Comparison of ENCODE assay signal across 8 cellular contexts in genomic region chr9:130825051-130825651, GRCh38. TPM values are rescaled to one million over a fixed set of nuclear protein-coding genes. Genes with fewer than 3 reads are reported as not detected.
DNase-seq lines count a peak whose midpoint lies in the region; ATAC-seq, FAIRE-seq and TF ChIP-seq lines count a peak whose summit lies in the region.

No MANE protein-coding gene starts in this region.

- intact Hi-C loops in endothelial cell of umbilical vein (cut with micrococcal nuclease), result no loop called here
- intact Hi-C loops in posterior vena cava (cut with DNase I), result no loop called here

- H3K9ac ChIP-seq in endothelial cell of umbilical vein (replicated peaks; ENCODE audit: extremely low read depth, insufficient read depth, low read length) (no peak overlapping the region), neuronal stem cell (ENCODE audit: low read depth, low read length, poor library complexity) (no peak overlapping the region)

- H2AK5ac ChIP-seq in neuronal stem cell (ENCODE audit: low read depth, low read length), result no peak overlapping the region

- H3K27ac ChIP-seq in endothelial cell of umbilical vein (ENCODE audit: insufficient read depth, low read depth, low read length) (no peak overlapping the region), neuronal stem cell (replicated peaks; ENCODE audit: low read length) (peak overlapping the region; percentile 77)

- no CpG with 5 or more reads among the region's 1 CpG for WGBS in neuronal stem cell (ENCODE audit: extremely low coverage in 2 of 2, insufficient read length in 2 of 2, insufficient replicate concordance in 1 of 2), 2 donors

- H3K14ac ChIP-seq in neuronal stem cell (ENCODE audit: low read length), result no peak overlapping the region

- ATAC-seq in GM21529 (IDR thresholded peaks at IDR 0.05; ENCODE audit: unreplicated experiment), result no peak

- H3K4me2 ChIP-seq in endothelial cell of umbilical vein (ENCODE audit: insufficient read depth, low read length) (no peak overlapping the region), neuronal stem cell (ENCODE audit: insufficient read depth, low read length, poor library complexity, severe bottlenecking) (no peak overlapping the region)

- dilution Hi-C loops in endothelial cell of umbilical vein (cut with MboI; ENCODE audit: extremely low pct_ligation_motif_present, low sequenced_read_pairs), result no loop called here

- DNase-seq in DMS114 treated with DMSO at 0.1 percent for 48 hours (lab: John Stamatoyannopoulos, UW; ENCODE audit: unreplicated experiment) (peak; percentile 16), NCI-H524 treated with DMSO at 0.1 percent for 48 hours (lab: John Stamatoyannopoulos, UW) (peak; percentile 86), endothelial cell of umbilical vein (ENCODE audit: low read depth, low spot score) (peak; percentile 59), neuronal stem cell (ENCODE audit: low spot score) (peak; percentile 75), SIG-M5 treated with dmso at 0.1 percent for 504 hours (lab: John Stamatoyannopoulos, UW; ENCODE audit: unreplicated experiment) (no peak), posterior vena cava (ENCODE audit: low spot score) (no peak)
- DNase-seq in stimulated activated CD4-positive, alpha-beta T cell treated with anti-CD3 and anti-CD28 coated beads, Interleukin-4, amount 100 ng/mL, for 4 hours, result no peak

- TF ChIP-seq POLR2A in endothelial cell of umbilical vein (IDR thresholded peaks at IDR 0.05; ENCODE audit: low read depth, low read length), result no peak

- TF ChIP-seq CTCF in endothelial cell of umbilical vein (IDR thresholded peaks at IDR 0.05; ENCODE audit: extremely low read depth in 1 of 2, insufficient read depth in 1 of 2, low read depth in 1 of 2, low read length in 2 of 2), result no peak

- no peak overlapping the region for H2BK5ac ChIP-seq in neuronal stem cell (ENCODE audit: low read length)

- no peak overlapping the region for H3K4ac ChIP-seq in neuronal stem cell (ENCODE audit: low read length)

- no peak overlapping the region for H2BK120ac ChIP-seq in neuronal stem cell (ENCODE audit: low read depth, low read length)

- no peaks in the 10 kb centered on the region for H3K9me3 ChIP-seq in endothelial cell of umbilical vein (replicated peaks; ENCODE audit: control insufficient read depth, insufficient read depth, low read length)
- H3K9me3 ChIP-seq in neuronal stem cell (replicated peaks in 1 of 2; ENCODE audit: control insufficient read depth in 2 of 2, insufficient read depth in 1 of 2, low read depth in 1 of 2, low read length in 2 of 2), result peaks cover 0 to 18% of the 10 kb centered on the region in 2 donors

- POLR2A ChIA-PET in endothelial cell of umbilical vein (lab: Charles Lee), result interaction anchor here (0.5 kb wide), 1 partner anchor 29 kb away, joined by 7 read pairs; no protein-coding TSS in a partner anchor

- H3K27me3 ChIP-seq in endothelial cell of umbilical vein (ENCODE audit: control insufficient read depth in 2 of 2, insufficient read depth in 2 of 2, low read length in 2 of 2) (no peaks in the 10 kb centered on the region), neuronal stem cell (ENCODE audit: control insufficient read depth in 3 of 3, insufficient read depth in 3 of 3, low read depth in 1 of 3, low read length in 3 of 3) (no peaks in the 10 kb centered on the region)

- H3K79me2 ChIP-seq in endothelial cell of umbilical vein (ENCODE audit: control insufficient read depth, insufficient read depth, low read length), result peaks cover 9% of the 10 kb centered on the region

- no peaks in the 10 kb centered on the region for H3K36me3 ChIP-seq in endothelial cell of umbilical vein (ENCODE audit: control insufficient read depth in 2 of 2, extremely low read depth in 1 of 2, insufficient read depth in 2 of 2, low read length in 2 of 2)
- H3K36me3 ChIP-seq in neuronal stem cell (replicated peaks in 1 of 2; ENCODE audit: control insufficient read depth in 2 of 2, insufficient read depth in 2 of 2, low read length in 2 of 2), result no peaks in the 10 kb centered on the region

- H3K9me1 ChIP-seq in endothelial cell of umbilical vein (replicated peaks; ENCODE audit: control insufficient read depth, extremely low read depth, insufficient read depth, low read length), result no peaks in the 10 kb centered on the region

- no peak overlapping the region for H4K8ac ChIP-seq in neuronal stem cell (ENCODE audit: low read depth, low read length)

- H3K79me1 ChIP-seq in neuronal stem cell (ENCODE audit: low read depth, low read length), result peaks cover 1% of the 10 kb centered on the region

- no peak overlapping the region for H2BK15ac ChIP-seq in neuronal stem cell (ENCODE audit: low read length)

- H3K4me3 ChIP-seq in endothelial cell of umbilical vein (replicated peaks in 1 of 3; ENCODE audit: insufficient read depth in 1 of 3, low read depth in 1 of 3, low read length in 3 of 3) (no peak overlapping the region), neuronal stem cell (ENCODE audit: low read length in 2 of 2) (no peak overlapping the region)

- no TSS peak for BruUV-seq in endothelial cell of umbilical vein (replicated peaks; lab: Mats Ljungman, UMichigan)

- H4K91ac ChIP-seq in neuronal stem cell (ENCODE audit: low read depth, low read length, poor library complexity), result no peak overlapping the region

- H4K20me1 ChIP-seq in endothelial cell of umbilical vein (replicated peaks; ENCODE audit: control insufficient read depth, extremely low read depth, insufficient read depth, low read length), result peaks cover 3% of the 10 kb centered on the region

- H3K4me1 ChIP-seq in endothelial cell of umbilical vein (ENCODE audit: control insufficient read depth, extremely low read depth, insufficient read depth, low read length) (peaks cover 5% of the 10 kb centered on the region), neuronal stem cell (ENCODE audit: control insufficient read depth in 2 of 2, insufficient read depth in 1 of 2, low read depth in 1 of 2, low read length in 2 of 2) (peaks cover 18 to 24% of the 10 kb centered on the region in 2 donors)

- CTCF ChIA-PET in endothelial cell of umbilical vein (lab: Charles Lee), result interaction anchor here (1.1 to 2.0 kb wide), 7 partner anchors 8 to 51 kb away, joined by 3 to 8 read pairs (median 3); no protein-coding TSS in a partner anchor

- H3K18ac ChIP-seq in neuronal stem cell (ENCODE audit: low read length), result no peak overlapping the region

- H3K23ac ChIP-seq in neuronal stem cell (ENCODE audit: low read depth, low read length, poor library complexity), result no peak overlapping the region

- H2AFZ ChIP-seq in endothelial cell of umbilical vein (ENCODE audit: low read depth, low read length) (no peak overlapping the region), neuronal stem cell (ENCODE audit: low read length) (peak overlapping the region; percentile 53)

- no peak overlapping the region for H2BK12ac ChIP-seq in neuronal stem cell (ENCODE audit: low read length)

- FAIRE-seq in endothelial cell of umbilical vein (lab: Jason Lieb, UNC), result no peak

TF ChIP-seq in endothelial cell of umbilical vein, 7 proteins besides CTCF, POLR2A, EP300 and RAD21:
- TF ChIP-seq MAX (IDR thresholded peaks at IDR 0.05; ENCODE audit: insufficient read depth, insufficient read length) (no peak), POLR2AphosphoS5 (IDR thresholded peaks at IDR 0.05; ENCODE audit: insufficient read depth, low read depth, low read length) (no peak), MYC (IDR thresholded peaks at IDR 0.05; ENCODE audit: low read depth, low read length) (no peak), EZH2 (IDR thresholded peaks at IDR 0.05; ENCODE audit: borderline replicate concordance, low read depth, low read length, severe bottlenecking) (no peak), GATA2 (IDR thresholded peaks at IDR 0.05; ENCODE audit: insufficient read depth, insufficient read length, low read depth, low read length) (no peak), FOS (IDR thresholded peaks at IDR 0.05; ENCODE audit: borderline replicate concordance, insufficient read depth, low read length) (no peak), JUN (IDR thresholded peaks at IDR 0.05; ENCODE audit: borderline replicate concordance, insufficient read depth, insufficient read length, low read depth) (no peak)

RNA-seq across cellular contexts. Expression of gene ABL1, which starts 9.9 kb away (rescaled TPM):
- total RNA-seq in endothelial cell of umbilical vein, result 79.2 and 87.1 TPM in 2 replicates
- polyA plus RNA-seq in endothelial cell of umbilical vein, result 31.1 and 32.1 TPM in 2 replicates
- polyA plus RNA-seq in endothelial cell of umbilical vein (2011; cell fraction: cytosol; rRNA removed), result 34.6 and 35.8 TPM in 2 replicates
- polyA plus RNA-seq in endothelial cell of umbilical vein (2011; cell fraction: nucleus; rRNA removed), result 51.9 and 57.9 TPM in 2 replicates
- 60.7 and 65.3 TPM in 2 replicates for polyA plus RNA-seq in endothelial cell of umbilical vein (2012)
- polyA minus RNA-seq in endothelial cell of umbilical vein, result 61.8 and 64.1 TPM in 2 replicates
- 54.0 TPM for polyA minus RNA-seq in endothelial cell of umbilical vein (2011; cell fraction: cytosol; rRNA and poly(A)+ RNA removed)
- 37.1 and 47.0 TPM in 2 replicates for polyA minus RNA-seq in endothelial cell of umbilical vein (2011; cell fraction: nucleus; rRNA and poly(A)+ RNA removed)
- 50.4 TPM for polyA plus RNA-seq in neuronal stem cell (2013, experiment 1 of 2)
- polyA plus RNA-seq in neuronal stem cell (2013, experiment 2 of 2), result 51.5 TPM
- 10 to 100 TPM; 80.5 to 85.0 TPM for total RNA-seq in posterior vena cava

Comparison
In these comparisons a context has a peak if more than half of its experiments do, and no peak if none do; other contexts are left out.
1. DNase-seq: peak in DMS114 treated with DMSO at 0.1 percent for 48 hours (single experiment), NCI-H524 treated with DMSO at 0.1 percent for 48 hours (single experiment), endothelial cell of umbilical vein (single experiment) and neuronal stem cell (single experiment); none in SIG-M5 treated with dmso at 0.1 percent for 504 hours (single experiment), posterior vena cava (single experiment) and stimulated activated CD4-positive, alpha-beta T cell treated with anti-CD3 and anti-CD28 coated beads, Interleukin-4, amount 100 ng/mL, for 4 hours (0 of 2).